20 cellular contexts compared by ENCODE assay signal in genomic region chr16:61681124-61681523, GRCh38.
"Had no signal": no experiment of that assay in that cellular context is flagged by ENCODE, and none has a peak within 500 bp of the region (broad histone marks: within the 10 kb centered on the region; RNA-seq: fewer than 3 reads in every experiment).

No MANE protein-coding gene starts in this region.

- H3K27ac Mint-ChIP-seq: activated CD4-positive, alpha-beta memory T cell treated with anti-CD3 and anti-CD28 coated beads, Interleukin-2, amount 10 ng/mL, durations not matched to agents 7 days and 5 days; activated CD8-positive, alpha-beta memory T cell treated with anti-CD3 and anti-CD28 coated beads, Interleukin-2, amount 10 ng/mL, durations not matched to agents 7 days and 5 days; activated naive CD8-positive, alpha-beta T cell; naive thymus-derived CD4-positive, alpha-beta T cell; stimulated activated naive CD8-positive, alpha-beta T cell treated with anti-CD3 and anti-CD28 coated beads, Interleukin-15, amount 100 ng/mL, for 72 hours had no signal

- H3K27me3 ChIP-seq: colonic mucosa, left lung, right lobe of liver, upper lobe of left lung had no signal

- H3K36me3 Mint-ChIP-seq: activated CD8-positive, alpha-beta memory T cell treated with anti-CD3 and anti-CD28 coated beads, Interleukin-2, amount 10 ng/mL, durations not matched to agents 7 days and 5 days; activated naive CD8-positive, alpha-beta T cell; brain; naive thymus-derived CD4-positive, alpha-beta T cell had no signal

- DNase-seq: activated CD4-positive, alpha-beta memory T cell treated with anti-CD3 and anti-CD28 coated beads, Interleukin-2, amount 10 ng/mL, durations not matched to agents 7 days and 5 days; activated CD4-positive, alpha-beta T cell treated with anti-CD3 and anti-CD28 coated beads for 4 hours; activated CD8-positive, alpha-beta memory T cell treated with anti-CD3 and anti-CD28 coated beads, Interleukin-2, amount 10 ng/mL, durations not matched to agents 7 days and 5 days; amniotic stem cell; central memory CD4-positive, alpha-beta T cell; colonic mucosa; erythroblast; kidney; left lung; mammary epithelial cell; mucosa of descending colon; naive thymus-derived CD4-positive, alpha-beta T cell; right lobe of liver; small intestine; stimulated activated CD4-positive, alpha-beta T cell treated with anti-CD3 and anti-CD28 coated beads, Interleukin-4, amount 100 ng/mL, for 1 hour; stimulated activated naive CD8-positive, alpha-beta T cell treated with anti-CD3 and anti-CD28 coated beads, Interleukin-15, amount 100 ng/mL, for 72 hours; upper lobe of left lung had no signal

- ATAC-seq: activated CD8-positive, alpha-beta memory T cell treated with anti-CD3 and anti-CD28 coated beads, Interleukin-2, amount 10 ng/mL, durations not matched to agents 7 days and 5 days; left lung; mucosa of descending colon; naive thymus-derived CD4-positive, alpha-beta T cell; right lobe of liver; stimulated activated naive CD8-positive, alpha-beta T cell treated with anti-CD3 and anti-CD28 coated beads, Interleukin-15, amount 100 ng/mL, for 72 hours had no signal

- H3K4me1 ChIP-seq: colonic mucosa, left lung, right lobe of liver, upper lobe of left lung had no signal

- H3K4me1 Mint-ChIP-seq: activated CD4-positive, alpha-beta memory T cell treated with anti-CD3 and anti-CD28 coated beads, Interleukin-2, amount 10 ng/mL, durations not matched to agents 7 days and 5 days; activated CD8-positive, alpha-beta memory T cell treated with anti-CD3 and anti-CD28 coated beads, Interleukin-2, amount 10 ng/mL, durations not matched to agents 7 days and 5 days; naive thymus-derived CD4-positive, alpha-beta T cell; stimulated activated naive CD8-positive, alpha-beta T cell treated with anti-CD3 and anti-CD28 coated beads, Interleukin-15, amount 100 ng/mL, for 72 hours had no signal

- H3K4me3 Mint-ChIP-seq: activated CD4-positive, alpha-beta memory T cell treated with anti-CD3 and anti-CD28 coated beads, Interleukin-2, amount 10 ng/mL, durations not matched to agents 7 days and 5 days; activated CD8-positive, alpha-beta memory T cell treated with anti-CD3 and anti-CD28 coated beads, Interleukin-2, amount 10 ng/mL, durations not matched to agents 7 days and 5 days; activated naive CD8-positive, alpha-beta T cell; naive thymus-derived CD4-positive, alpha-beta T cell; stimulated activated naive CD8-positive, alpha-beta T cell treated with anti-CD3 and anti-CD28 coated beads, Interleukin-15, amount 100 ng/mL, for 72 hours had no signal

- H3K9me3 ChIP-seq: colonic mucosa, left lung, mucosa of descending colon, right lobe of liver, thoracic aorta, upper lobe of left lung had no signal

- H3K27ac ChIP-seq: colonic mucosa, left lung, right lobe of liver, thoracic aorta, upper lobe of left lung had no signal

- H3K27me3 Mint-ChIP-seq: activated CD4-positive, alpha-beta memory T cell treated with anti-CD3 and anti-CD28 coated beads, Interleukin-2, amount 10 ng/mL, durations not matched to agents 7 days and 5 days; activated CD8-positive, alpha-beta memory T cell treated with anti-CD3 and anti-CD28 coated beads, Interleukin-2, amount 10 ng/mL, durations not matched to agents 7 days and 5 days; activated naive CD8-positive, alpha-beta T cell; brain; naive thymus-derived CD4-positive, alpha-beta T cell; stimulated activated naive CD8-positive, alpha-beta T cell treated with anti-CD3 and anti-CD28 coated beads, Interleukin-15, amount 100 ng/mL, for 72 hours had no signal
